In genomic region chr9:129803679-129804065, GRCh38 we compare ENCODE assay signal across 9 cellular contexts. TPM values are rescaled to one million over a fixed set of nuclear protein-coding genes. Genes with fewer than 3 reads are reported as not detected.
DNase-seq lines count a peak whose midpoint lies in the region; ATAC-seq and TF ChIP-seq lines count a peak whose summit lies in the region.
"Had no signal": no experiment of that assay in that cellular context is flagged by ENCODE, and none has a peak within 500 bp of the region (broad histone marks: within the 10 kb centered on the region; RNA-seq: fewer than 3 reads in every experiment).

No MANE protein-coding gene starts in this region.

- H3K36me3 ChIP-seq in KOPT-K1 (ENCODE audit: insufficient read depth, low read length) = peaks cover 34% of the 10 kb centered on the region

- H3K27ac Mint-ChIP-seq in natural killer cell = peak overlapping the region; percentile 81 to 88

- peak; percentile 9 for ATAC-seq in GM19351 (IDR thresholded peaks at IDR 0.05; ENCODE audit: unreplicated experiment)
- no peak for ATAC-seq in natural killer cell

- peaks cover 19 to 26% of the 10 kb centered on the region in 2 donors for H3K4me1 Mint-ChIP-seq in natural killer cell

- no peaks in the 10 kb centered on the region for H3K27me3 Mint-ChIP-seq in natural killer cell (ENCODE audit: low read depth in 2 of 2)

- H3K36me3 Mint-ChIP-seq in natural killer cell = no peaks in the 10 kb centered on the region

- H3K27ac ChIP-seq in KOPT-K1 (ENCODE audit: low read depth, low read length, poor library complexity, severe bottlenecking) (peak overlapping the region; percentile 63), coronary artery (peak overlapping the region; percentile 79 to 97)

- TF ChIP-seq CTCF in coronary artery (IDR thresholded peaks at IDR 0.05) = no peak
- TF ChIP-seq CTCF in natural killer cell (IDR thresholded peaks at IDR 0.05) = no peak

- H3K9me3 Mint-ChIP-seq in natural killer cell = no peaks in the 10 kb centered on the region

- H3K4me3 ChIP-seq in coronary artery = peak overlapping the region; percentile 100

- H3K4me3 Mint-ChIP-seq in natural killer cell = peak overlapping the region; percentile 92

- H3K9me3 ChIP-seq in KOPT-K1 (ENCODE audit: insufficient read depth, low read length, poor library complexity, severe bottlenecking) = no peaks in the 10 kb centered on the region

- intact Hi-C loops in natural killer cell (cut with micrococcal nuclease) = no loop called here

- no peak for DNase-seq in coronary artery (ENCODE audit: low spot score)
- no peak for DNase-seq in natural killer cell
- DNase-seq in NCI-H1694 treated with DMSO at 0.1 percent for 48 hours (lab: John Stamatoyannopoulos, UW) = no peak
- DNase-seq in glomerular visceral epithelial cell (ENCODE audit: extremely low spot score) = no peak
- DNase-seq in Ammon's horn (ENCODE audit: low spot score) = no peak
- no peak for DNase-seq in DMS53 treated with DMSO at 0.1 percent for 48 hours (lab: John Stamatoyannopoulos, UW; ENCODE audit: unreplicated experiment)

RNA-seq across cellular contexts. Expression of gene TOR1B, which starts 0.7 kb away (rescaled TPM):
- 10 to 100 TPM; 20.2 to 30.5 (median 23.9) TPM for total RNA-seq in natural killer cell

RNA-seq across cellular contexts. Expression of gene TOR1A, which starts 20.3 kb away (rescaled TPM):
- 10 to 100 TPM; 26.1 to 36.4 (median 34.8) TPM for total RNA-seq in natural killer cell

RNA-seq across cellular contexts. Expression of gene C9orf78, which starts 31.4 kb away (rescaled TPM):
- total RNA-seq in natural killer cell = 10 to 100 TPM; 93.7 to 97.9 (median 97.6) TPM

RNA-seq across cellular contexts. Expression of gene USP20, which starts 31.6 kb away (rescaled TPM):
- 10 to 100 TPM; 66.8 to 86.1 (median 80.3) TPM for total RNA-seq in natural killer cell

RNA-seq across cellular contexts. Expression of gene PTGES, which starts 50.8 kb away (rescaled TPM):
- total RNA-seq in natural killer cell = under 1 TPM; 0.28 to 0.47 (median 0.39) TPM
- total RNA-seq: activated CD8-positive, alpha-beta memory T cell treated with anti-CD3 and anti-CD28 coated beads for 36 hours had no signal
